ENCODE assay signal across 22 cellular contexts in the genomic region with DNA sequence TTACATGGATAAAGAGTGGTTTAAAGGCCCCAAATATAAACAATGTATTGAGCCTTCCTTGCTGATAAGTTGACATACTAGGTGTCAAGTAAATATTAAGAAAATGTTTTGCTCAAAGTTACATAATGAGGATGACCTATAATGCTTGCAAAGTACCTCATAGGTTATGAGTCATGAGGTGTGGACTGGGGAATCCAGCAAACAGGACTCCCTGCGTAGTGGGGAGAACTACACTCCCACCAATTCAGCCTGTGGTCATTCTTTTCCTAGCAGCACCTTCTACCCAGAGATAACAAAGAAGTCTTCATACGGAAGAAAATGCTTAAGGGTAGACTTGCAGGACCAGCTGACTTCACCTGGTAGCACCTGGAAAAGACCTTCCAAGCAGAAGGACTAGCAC.
"Had no signal": no experiment of that assay in that cellular context is flagged by ENCODE, and none has a peak within 500 bp of the region (broad histone marks: within the 10 kb centered on the region; RNA-seq: fewer than 3 reads in every experiment).

No MANE protein-coding gene starts in this region.

- DNase-seq: activated CD4-positive, alpha-beta T cell treated with anti-CD3 and anti-CD28 coated beads for 36 hours; activated CD4-positive, alpha-beta T cell treated with anti-CD3 and anti-CD28 coated beads, Interleukin-2, amount 50 U/mL, for 48 hours; activated gamma-delta T cell treated with Interleukin-2 at 50 U/mL for 16 hours; adrenal gland; dorsolateral prefrontal cortex; hippocampal formation; left colon; spleen; stimulated activated naive B cell treated with anti-CD40 and anti-IgM and Interleukin-4, amounts not matched to agents 10 μg/mL and 1 μg/mL and 100 μg/mL, for 72 hours; upper lobe of left lung had no signal

- H2AFZ ChIP-seq: parathyroid adenoma had no signal

- FAIRE-seq: astrocyte, colon, islet of Langerhans had no signal

- H3K9ac ChIP-seq: parathyroid adenoma had no signal

- H3K36me3 ChIP-seq: adrenal gland, cardiac muscle cell, spleen, thoracic aorta, upper lobe of left lung had no signal

- H3K27me3 ChIP-seq: adrenal gland, cardiac muscle cell, dorsolateral prefrontal cortex, foreskin keratinocyte, spleen, upper lobe of left lung had no signal

- ATAC-seq: activated CD4-positive, alpha-beta T cell treated with anti-CD3 and anti-CD28 coated beads for 36 hours; activated naive CD4-positive, alpha-beta T cell treated with anti-CD3 and anti-CD28 coated beads, Interleukin-2, amount 50 U/mL, for 72 hours; foreskin keratinocyte; left colon; natural killer cell treated with Interleukin-12 subunit alpha and Interleukin-12 subunit beta and Interleukin-15 and Interleukin-18, amount 100 ng/mL, for 72 hours; stimulated activated naive B cell treated with anti-CD40 and anti-IgM and Interleukin-4, amounts not matched to agents 10 μg/mL and 1 μg/mL and 100 μg/mL, for 72 hours; WTC11 had no signal

- H3K9me3 ChIP-seq: adrenal gland, thoracic aorta had no signal

- H3K27ac ChIP-seq: adrenal gland, dorsolateral prefrontal cortex, epithelial cell of prostate, foreskin keratinocyte, parathyroid adenoma, spleen, thoracic aorta, upper lobe of left lung had no signal

- H3K79me2 ChIP-seq: parathyroid adenoma had no signal

- H3K4me3 ChIP-seq: adrenal gland, cardiac muscle cell, dorsolateral prefrontal cortex, lung, spleen, thoracic aorta, upper lobe of left lung had no signal

- H3K4me1 ChIP-seq: adrenal gland, foreskin keratinocyte, parathyroid adenoma, spleen, upper lobe of left lung had no signal
